In genomic region chr18:74183110-74183509, GRCh38 we compare ENCODE assay signal across 19 cellular contexts. TPM values are rescaled to one million over a fixed set of nuclear protein-coding genes. Genes with fewer than 3 reads are reported as not detected.
DNase-seq lines count a peak whose midpoint lies in the region; ATAC-seq and TF ChIP-seq lines count a peak whose summit lies in the region.
"Had no signal": no experiment of that assay in that cellular context is flagged by ENCODE, and none has a peak within 500 bp of the region (broad histone marks: within the 10 kb centered on the region; RNA-seq: fewer than 3 reads in every experiment).

No MANE protein-coding gene starts in this region.

- intact Hi-C loops in PC-3 (cut with micrococcal nuclease), result no loop called here

- WGBS in smooth muscle cell (ENCODE audit: low lambda C conversion rate), result no CpG with 5 or more reads among the region's 3 CpGs

- POLR2A ChIA-PET in PC-3 (lab: Charles Lee; ENCODE audit: unreplicated experiment), result no interaction called here

- H3F3A ChIP-seq in GM23338 (replicated peaks; ENCODE audit: low read depth) (no peaks in the 10 kb centered on the region), PC-3 (ENCODE audit: low read length, unreplicated experiment) (no peaks in the 10 kb centered on the region), smooth muscle cell (ENCODE audit: low read depth) (no peaks in the 10 kb centered on the region)

- 0 out of 2 replicates have a peak overlapping the region, but pooled peaks have one; percentile 31 for H3K4me2 ChIP-seq in GM23338
- no peak overlapping the region for H3K4me2 ChIP-seq in PC-3 (ENCODE audit: low read length)
- H3K4me2 ChIP-seq in smooth muscle cell, result no peak overlapping the region

- H2AFZ ChIP-seq in GM23338 (no peak overlapping the region), PC-3 (ENCODE audit: low read length) (no peak overlapping the region), smooth muscle cell (ENCODE audit: low read depth) (no peak overlapping the region)

- H3K27me3 Mint-ChIP-seq in GM23338 (ENCODE audit: insufficient read depth, low read depth, poor library complexity), result peaks cover 6% of the 10 kb centered on the region

- H3K4me1 ChIP-seq in GM23338 (ENCODE audit: insufficient read depth), result peaks cover 26% of the 10 kb centered on the region
- H3K4me1 ChIP-seq in PC-3 (ENCODE audit: insufficient read depth, low read length), result peaks cover 11% of the 10 kb centered on the region
- peaks cover 21% of the 10 kb centered on the region for H3K4me1 ChIP-seq in foreskin keratinocyte
- peaks cover 7% of the 10 kb centered on the region for H3K4me1 ChIP-seq in smooth muscle cell (ENCODE audit: low read depth)
- H3K4me1 ChIP-seq: HAP-1 had no signal

- no peaks in the 10 kb centered on the region; the same call in 2 of the 3 replicates for H3K9me3 Mint-ChIP-seq in GM23338
- H3K9me3 Mint-ChIP-seq: stimulated activated effector memory CD8-positive, alpha-beta T cell treated with anti-CD3 and anti-CD28 coated beads, Interleukin-12 subunit alpha, Interleukin-12 subunit beta, amount 100 ng/mL, for 72 hours had no signal

- H3K9ac ChIP-seq in PC-3 (ENCODE audit: low read length) (no peak overlapping the region), smooth muscle cell (ENCODE audit: low read depth) (no peak overlapping the region)

- DNase-seq in COLO668 (lab: John Stamatoyannopoulos, UW; ENCODE audit: unreplicated experiment), result peak; percentile 82
- peak; percentile 10 for DNase-seq in GM23338 (ENCODE audit: low spot score)
- DNase-seq in NCI-H2171 (lab: John Stamatoyannopoulos, UW), result peak; percentile 8
- DNase-seq in PC-3, result peak; percentile 33
- DNase-seq in foreskin keratinocyte, result no peak
- no peak for DNase-seq in NCI-H524 treated with DMSO at 0.1 percent for 48 hours (lab: John Stamatoyannopoulos, UW)
- DNase-seq in smooth muscle cell (lab: John Stamatoyannopoulos, UW; ENCODE audit: unreplicated experiment), result no peak
- DNase-seq: activated CD4-positive, alpha-beta T cell treated with anti-CD3 and anti-CD28 coated beads for 1 hour; activated naive CD4-positive, alpha-beta T cell treated with Interleukin-2 at 50 U/mL for 16 hours; activated T-cell treated with anti-CD3 and anti-CD28 coated beads, Interleukin-2, amount 50 U/mL, for 48 hours; amniotic stem cell; mesenchymal stem cell; MG63; NCI-H446; stimulated activated CD4-positive, alpha-beta T cell treated with anti-CD3 and anti-CD28 coated beads, Interleukin-2, amount 100 ng/mL, for 24 hours had no signal

- CTCF ChIA-PET in PC-3 (lab: Charles Lee), result no interaction called here

- no peaks in the 10 kb centered on the region for H3K27me3 ChIP-seq in GM23338 (ENCODE audit: insufficient read depth)
- no peaks in the 10 kb centered on the region for H3K27me3 ChIP-seq in PC-3 (ENCODE audit: low read length)
- H3K27me3 ChIP-seq in foreskin keratinocyte, result no peaks in the 10 kb centered on the region
- H3K27me3 ChIP-seq in smooth muscle cell (ENCODE audit: low read depth), result no peaks in the 10 kb centered on the region
- H3K27me3 ChIP-seq: MG63 had no signal

- H3K9me3 ChIP-seq in PC-3 (ENCODE audit: low read length) (no peaks in the 10 kb centered on the region), smooth muscle cell (replicated peaks; ENCODE audit: low read depth) (no peaks in the 10 kb centered on the region)
- H3K9me3 ChIP-seq: HAP-1, MG63 had no signal

- ATAC-seq in GM23338 (no peak; the same call in 2 of the 3 replicates), PC-3 (peak; percentile 67), foreskin keratinocyte (no peak), GM19463 (IDR thresholded peaks at IDR 0.05; ENCODE audit: unreplicated experiment) (no peak)
- ATAC-seq: stimulated activated effector memory CD8-positive, alpha-beta T cell treated with anti-CD3 and anti-CD28 coated beads, Interleukin-12 subunit alpha, Interleukin-12 subunit beta, amount 100 ng/mL, for 72 hours had no signal

- no peaks in the 10 kb centered on the region for H3K36me3 Mint-ChIP-seq in GM23338 (ENCODE audit: low read depth)
- H3K36me3 Mint-ChIP-seq: stimulated activated effector memory CD8-positive, alpha-beta T cell treated with anti-CD3 and anti-CD28 coated beads, Interleukin-12 subunit alpha, Interleukin-12 subunit beta, amount 100 ng/mL, for 72 hours had no signal

- no peaks in the 10 kb centered on the region for H3K36me3 ChIP-seq in GM23338 (ENCODE audit: insufficient read depth)
- no peaks in the 10 kb centered on the region for H3K36me3 ChIP-seq in PC-3 (ENCODE audit: low read depth, low read length)
- H3K36me3 ChIP-seq in smooth muscle cell (ENCODE audit: low read depth), result no peaks in the 10 kb centered on the region
- H3K36me3 ChIP-seq: cardiac muscle cell, HAP-1, MG63 had no signal

- H4K20me1 ChIP-seq in GM23338 (replicated peaks; ENCODE audit: insufficient read depth) (no peaks in the 10 kb centered on the region), PC-3 (ENCODE audit: low read length) (no peaks in the 10 kb centered on the region), smooth muscle cell (ENCODE audit: low read depth) (no peaks in the 10 kb centered on the region)

- H3K4me3 Mint-ChIP-seq in GM23338, result no peak overlapping the region
- H3K4me3 Mint-ChIP-seq: stimulated activated effector memory CD8-positive, alpha-beta T cell treated with anti-CD3 and anti-CD28 coated beads, Interleukin-12 subunit alpha, Interleukin-12 subunit beta, amount 100 ng/mL, for 72 hours had no signal

- H3K27ac Mint-ChIP-seq in GM23338, result no peak overlapping the region
- H3K27ac Mint-ChIP-seq: stimulated activated effector memory CD8-positive, alpha-beta T cell treated with anti-CD3 and anti-CD28 coated beads, Interleukin-12 subunit alpha, Interleukin-12 subunit beta, amount 100 ng/mL, for 72 hours had no signal

- BruUV-seq in PC-3 (replicated peaks; lab: Mats Ljungman, UMichigan), result no TSS peak

- H3K9me2 ChIP-seq in GM23338 (ENCODE audit: insufficient read depth), result no peaks in the 10 kb centered on the region
- H3K9me2 ChIP-seq in PC-3 (replicated peaks; ENCODE audit: low read length), result no peaks in the 10 kb centered on the region

- TF ChIP-seq CTCF in GM23338 (conservative IDR thresholded peaks at IDR 0.05; ENCODE audit: low read depth in 2 of 2), result no peak
- TF ChIP-seq CTCF in PC-3 (conservative IDR thresholded peaks at IDR 0.05; ENCODE audit: low read depth, low read length), result no peak
- TF ChIP-seq CTCF in foreskin keratinocyte (conservative IDR thresholded peaks at IDR 0.05), result no peak
- TF ChIP-seq CTCF in smooth muscle cell (IDR thresholded peaks at IDR 0.05; ENCODE audit: borderline replicate concordance, insufficient read depth, poor library complexity, severe bottlenecking), result no peak

- H3K4me3 ChIP-seq in GM23338 (no peak overlapping the region), PC-3 (ENCODE audit: low read length) (no peak overlapping the region), smooth muscle cell (no peak overlapping the region)
- H3K4me3 ChIP-seq: cardiac muscle cell, HAP-1, MG63 had no signal

- H3K27ac ChIP-seq in GM23338 (ENCODE audit: low read depth) (no peak overlapping the region), PC-3 (ENCODE audit: low read length) (no peak overlapping the region), foreskin keratinocyte (no peak overlapping the region), smooth muscle cell (ENCODE audit: low read depth) (no peak overlapping the region)
- H3K27ac ChIP-seq: cardiac muscle cell had no signal

- peaks cover 18% of the 10 kb centered on the region for H3K4me1 Mint-ChIP-seq in GM23338
- H3K4me1 Mint-ChIP-seq: stimulated activated effector memory CD8-positive, alpha-beta T cell treated with anti-CD3 and anti-CD28 coated beads, Interleukin-12 subunit alpha, Interleukin-12 subunit beta, amount 100 ng/mL, for 72 hours had no signal

- H3K79me2 ChIP-seq in GM23338 (replicated peaks; ENCODE audit: insufficient read depth) (no peaks in the 10 kb centered on the region), PC-3 (ENCODE audit: low read length) (no peaks in the 10 kb centered on the region), smooth muscle cell (ENCODE audit: low read depth) (no peaks in the 10 kb centered on the region)

TF ChIP-seq in GM23338, 12 proteins besides CTCF, POLR2A, EP300 and RAD21 (continues in another document):
- no peak for TF ChIP-seq ZNF114 (CRISPR knock-in tag; IDR thresholded peaks at IDR 0.05)
- no peak for TF ChIP-seq NANOG (IDR thresholded peaks at IDR 0.05; ENCODE audit: borderline replicate concordance)
- TF ChIP-seq JUNB (IDR thresholded peaks at IDR 0.05; ENCODE audit: unreplicated experiment), result no peak

RNA-seq across cellular contexts. Expression of gene TIMM21, which starts 34.8 kb away (rescaled TPM):
- 33.0 and 49.2 TPM in 2 replicates for total RNA-seq in GM23338 (2014; rRNA removed; shearing (Covaris generic))
- polyA plus RNA-seq in GM23338 (2016; fragmentation: Nextera tagmentation; extraction: Ambion mirVana), result 76.7 and 97.6 TPM in 2 replicates
- 106 and 120 TPM in 2 replicates for total RNA-seq in PC-3 (2014; rRNA removed)
- 45.9 and 53.0 TPM in 2 replicates for total RNA-seq in foreskin keratinocyte
- 59.6 and 76.4 TPM in 2 replicates for polyA plus RNA-seq in foreskin keratinocyte
- total RNA-seq in smooth muscle cell, result 27.6 and 35.0 TPM in 2 replicates
- polyA plus RNA-seq in smooth muscle cell, result 72.6 and 80.8 TPM in 2 replicates

RNA-seq across cellular contexts. Expression of gene FBXO15, which starts 35.5 kb away (rescaled TPM):
- 0.21 and 4.1 TPM in 2 replicates for total RNA-seq in GM23338 (2014; rRNA removed; shearing (Covaris generic))
- 0.53 TPM in 1 of 2 replicates, not detected in the other for polyA plus RNA-seq in GM23338 (2016; fragmentation: Nextera tagmentation; extraction: Ambion mirVana)
- 0.87 and 2.8 TPM in 2 replicates for total RNA-seq in PC-3 (2014; rRNA removed)
- total RNA-seq in foreskin keratinocyte, result 0.51 and 0.56 TPM in 2 replicates
- polyA plus RNA-seq in foreskin keratinocyte, result 0.28 and 0.64 TPM in 2 replicates
- total RNA-seq in smooth muscle cell, result 0.22 and 7.8 TPM in 2 replicates
- polyA plus RNA-seq in smooth muscle cell, result 2.2 and 2.5 TPM in 2 replicates

Comparison
In these comparisons a context has a peak if more than half of its experiments do, and no peak if none do; other contexts are left out.
1. DNase-seq: peak in COLO668 (single experiment), GM23338 (single experiment), NCI-H2171 (single experiment) and PC-3 (single experiment); none in foreskin keratinocyte (0 of 2), NCI-H524 treated with DMSO at 0.1 percent for 48 hours (single experiment) and smooth muscle cell (single experiment).